19 cellular contexts compared by ENCODE assay signal in genomic region chr2:3703741-3704355, GRCh38. TPM values are rescaled to one million over a fixed set of nuclear protein-coding genes. Genes with fewer than 3 reads are reported as not detected.
DNase-seq lines count a peak whose midpoint lies in the region; ATAC-seq and TF ChIP-seq lines count a peak whose summit lies in the region.
"Had no signal": no experiment of that assay in that cellular context is flagged by ENCODE, and none has a peak within 500 bp of the region (broad histone marks: within the 10 kb centered on the region; RNA-seq: fewer than 3 reads in every experiment).

No MANE protein-coding gene starts in this region.

- H3K9me3 ChIP-seq in left ventricle myocardium inferior (replicated peaks): no peaks in the 10 kb centered on the region
- no peaks in the 10 kb centered on the region for H3K9me3 ChIP-seq in right atrium auricular region
- H3K9me3 ChIP-seq in iPS-18c (ENCODE audit: control insufficient read depth, insufficient read depth, low read length): peaks cover 4% of the 10 kb centered on the region
- no peaks in the 10 kb centered on the region for H3K9me3 ChIP-seq in upper lobe of right lung
- H3K9me3 ChIP-seq: mucosa of descending colon, sigmoid colon had no signal

- H3K27ac ChIP-seq in left ventricle myocardium inferior (replicated peaks) (no peak overlapping the region), right atrium auricular region (no peak overlapping the region), upper lobe of right lung (no peak overlapping the region)
- H3K27ac ChIP-seq: sigmoid colon had no signal

- H3K36me3 Mint-ChIP-seq in activated naive CD8-positive, alpha-beta T cell treated with anti-CD3 and anti-CD28 coated beads for 36 hours: no peaks in the 10 kb centered on the region

- H3K4me1 ChIP-seq in left ventricle myocardium inferior (peaks cover 5% of the 10 kb centered on the region), right atrium auricular region (peaks cover 0 to 9% of the 10 kb centered on the region in 2 donors), upper lobe of right lung (no peaks in the 10 kb centered on the region)

- TF ChIP-seq CTCF in left ventricle myocardium inferior (IDR thresholded peaks at IDR 0.05; ENCODE audit: borderline replicate concordance) (no peak), right atrium auricular region (IDR thresholded peaks at IDR 0.05) (no peak), upper lobe of right lung (IDR thresholded peaks at IDR 0.05) (no peak)

- no peaks in the 10 kb centered on the region for H3K9me3 Mint-ChIP-seq in activated naive CD8-positive, alpha-beta T cell treated with anti-CD3 and anti-CD28 coated beads for 36 hours
- H3K9me3 Mint-ChIP-seq: central memory CD8-positive, alpha-beta T cell had no signal

- H3K4me3 ChIP-seq in left ventricle myocardium inferior (peak overlapping the region; percentile 29), right atrium auricular region (peak overlapping the region in 1 of 2 donors; percentile 27), iPS-18c (ENCODE audit: insufficient read depth, low read depth, low read length) (peak overlapping the region; percentile 50), upper lobe of right lung (no peak overlapping the region)
- H3K4me3 ChIP-seq: mucosa of descending colon had no signal

- H3K27ac Mint-ChIP-seq in activated naive CD8-positive, alpha-beta T cell treated with anti-CD3 and anti-CD28 coated beads for 36 hours: no peak overlapping the region

- peaks cover 59% of the 10 kb centered on the region for H3K27me3 Mint-ChIP-seq in activated naive CD8-positive, alpha-beta T cell treated with anti-CD3 and anti-CD28 coated beads for 36 hours

- H3K27me3 ChIP-seq in left ventricle myocardium inferior (ENCODE audit: low read depth) (peaks cover 89% of the 10 kb centered on the region), right atrium auricular region (peaks cover 5 to 16% of the 10 kb centered on the region in 2 donors), upper lobe of right lung (peaks cover 55% of the 10 kb centered on the region)

- H3K4me1 Mint-ChIP-seq in activated naive CD8-positive, alpha-beta T cell treated with anti-CD3 and anti-CD28 coated beads for 36 hours: no peaks in the 10 kb centered on the region
- H3K4me1 Mint-ChIP-seq: central memory CD8-positive, alpha-beta T cell had no signal

- H3K4me3 Mint-ChIP-seq in activated naive CD8-positive, alpha-beta T cell treated with anti-CD3 and anti-CD28 coated beads for 36 hours: no peak overlapping the region
- H3K4me3 Mint-ChIP-seq: central memory CD8-positive, alpha-beta T cell had no signal

- peak; percentile 26 for ATAC-seq in upper lobe of right lung
- ATAC-seq in GM21367 (IDR thresholded peaks at IDR 0.05; ENCODE audit: unreplicated experiment): no peak
- ATAC-seq: mucosa of descending colon had no signal

- no peaks in the 10 kb centered on the region for H3K36me3 ChIP-seq in left ventricle myocardium inferior
- H3K36me3 ChIP-seq in right atrium auricular region: no peaks in the 10 kb centered on the region
- H3K36me3 ChIP-seq in upper lobe of right lung: no peaks in the 10 kb centered on the region
- H3K36me3 ChIP-seq: sigmoid colon had no signal

- intact Hi-C loops in left ventricle myocardium inferior (cut with micrococcal nuclease) (no loop called here), upper lobe of right lung (cut with DNase I) (no loop called here)

- DNase-seq in left ventricle myocardium inferior (no peak), right atrium auricular region (ENCODE audit: low spot score) (no peak), upper lobe of right lung (no peak), NCI-H446 (lab: John Stamatoyannopoulos, UW) (no peak)
- peak; percentile 10 for DNase-seq in activated naive CD8-positive, alpha-beta T cell treated with anti-CD3 and anti-CD28 coated beads for 36 hours
- no peak for DNase-seq in stimulated activated CD4-positive, alpha-beta T cell treated with anti-CD3 and anti-CD28 coated beads, Interleukin-15, amount 100 ng/mL, for 24 hours
- DNase-seq: activated CD4-positive, alpha-beta T cell treated with anti-CD3 and anti-CD28 coated beads, Interleukin-2, amount 50 U/mL, for 48 hours; effector memory CD4-positive, alpha-beta T cell; hippocampal formation; KBM-7; mucosa of descending colon; NCI-H1048; sigmoid colon; stimulated activated CD4-positive, alpha-beta T cell treated with anti-CD3 and anti-CD28 coated beads, Interleukin-2, amount 100 ng/mL, for 24 hours; substantia nigra had no signal

RNA-seq across cellular contexts. Expression of gene DCDC2C, which starts 0.5 kb away (rescaled TPM):
- not detected for total RNA-seq in left ventricle myocardium inferior
- total RNA-seq in right atrium auricular region: not detected
- total RNA-seq in activated naive CD8-positive, alpha-beta T cell treated with anti-CD3 and anti-CD28 coated beads for 36 hours: not detected
- total RNA-seq in upper lobe of right lung: not detected
- total RNA-seq: G401 had no signal

RNA-seq across cellular contexts. Expression of gene ALLC, which starts 45.8 kb away (rescaled TPM):
- total RNA-seq in left ventricle myocardium inferior (not detected), right atrium auricular region (not detected), upper lobe of right lung (not detected)
- not detected for total RNA-seq in activated naive CD8-positive, alpha-beta T cell treated with anti-CD3 and anti-CD28 coated beads for 36 hours
- total RNA-seq: G401, mucosa of descending colon, sigmoid colon had no signal
